ENCODE assay signal across 19 cellular contexts in genomic region chr13:66159526-66159925, GRCh38.
DNase-seq lines count a peak whose midpoint lies in the region; ATAC-seq lines count a peak whose summit lies in the region.
"Had no signal": no experiment of that assay in that cellular context is flagged by ENCODE, and none has a peak within 500 bp of the region (broad histone marks: within the 10 kb centered on the region; RNA-seq: fewer than 3 reads in every experiment).

No MANE protein-coding gene starts in this region.

- H3K9me3 Mint-ChIP-seq in activated CD8-positive, alpha-beta T cell treated with anti-CD3 and anti-CD28 coated beads, Interleukin-2, amount 10 ng/mL, durations not matched to agents 7 days and 5 days (ENCODE audit: insufficient read depth), result no peaks in the 10 kb centered on the region
- H3K9me3 Mint-ChIP-seq: activated B cell treated with CpG ODN at 0.5 μM for 24 hours; activated naive CD4-positive, alpha-beta T cell treated with anti-CD3 and anti-CD28 coated beads, Interleukin-2, amount 50 U/mL, for 72 hours; natural killer cell treated with Interleukin-12 subunit alpha and Interleukin-12 subunit beta and Interleukin-15 and Interleukin-18, amount 100 ng/mL, for 72 hours; stimulated activated naive CD8-positive, alpha-beta T cell treated with anti-CD3 and anti-CD28 coated beads, Interleukin-15, amount 100 ng/mL, for 72 hours had no signal

- no peaks in the 10 kb centered on the region for H3K4me1 ChIP-seq in neuronal stem cell (ENCODE audit: control insufficient read depth in 2 of 2, insufficient read depth in 1 of 2, low read depth in 1 of 2, low read length in 2 of 2)
- H3K4me1 ChIP-seq: left lung, sigmoid colon had no signal

- no peak overlapping the region for H2BK12ac ChIP-seq in neuronal stem cell (ENCODE audit: low read length)

- POLR2A ChIA-PET in activated CD8-positive, alpha-beta T cell treated with anti-CD3 and anti-CD28 coated beads, Interleukin-2, amount 10 ng/mL, durations not matched to agents 7 days and 5 days (lab: Charles Lee), result no interaction called here

- H3K27me3 Mint-ChIP-seq in activated CD8-positive, alpha-beta T cell treated with anti-CD3 and anti-CD28 coated beads, Interleukin-2, amount 10 ng/mL, durations not matched to agents 7 days and 5 days (ENCODE audit: low read depth), result no peaks in the 10 kb centered on the region
- H3K27me3 Mint-ChIP-seq: activated B cell treated with CpG ODN at 0.5 μM for 24 hours; B cell; natural killer cell treated with Interleukin-12 subunit alpha and Interleukin-12 subunit beta and Interleukin-15 and Interleukin-18, amount 100 ng/mL, for 72 hours; stimulated activated naive CD8-positive, alpha-beta T cell treated with anti-CD3 and anti-CD28 coated beads, Interleukin-15, amount 100 ng/mL, for 72 hours had no signal

- no peak overlapping the region for H2AK5ac ChIP-seq in neuronal stem cell (ENCODE audit: low read depth, low read length)

- no peak overlapping the region for H3K4me2 ChIP-seq in neuronal stem cell (ENCODE audit: insufficient read depth, low read length, poor library complexity, severe bottlenecking)

- no peaks in the 10 kb centered on the region for H3K79me1 ChIP-seq in neuronal stem cell (ENCODE audit: low read depth, low read length)

- WGBS in neuronal stem cell (ENCODE audit: extremely low coverage in 2 of 2, insufficient read length in 2 of 2, insufficient replicate concordance in 1 of 2), 2 donors, result no CpG with 5 or more reads among the region's 6 CpGs

- no peaks in the 10 kb centered on the region for H3K4me1 Mint-ChIP-seq in activated CD8-positive, alpha-beta T cell treated with anti-CD3 and anti-CD28 coated beads, Interleukin-2, amount 10 ng/mL, durations not matched to agents 7 days and 5 days (ENCODE audit: low read depth)
- H3K4me1 Mint-ChIP-seq: B cell; stimulated activated naive CD8-positive, alpha-beta T cell treated with anti-CD3 and anti-CD28 coated beads, Interleukin-15, amount 100 ng/mL, for 72 hours had no signal

- no peak overlapping the region for H3K4me3 Mint-ChIP-seq in activated CD8-positive, alpha-beta T cell treated with anti-CD3 and anti-CD28 coated beads, Interleukin-2, amount 10 ng/mL, durations not matched to agents 7 days and 5 days
- H3K4me3 Mint-ChIP-seq: activated B cell treated with CpG ODN at 0.5 μM for 24 hours; B cell; natural killer cell treated with Interleukin-12 subunit alpha and Interleukin-12 subunit beta and Interleukin-15 and Interleukin-18, amount 100 ng/mL, for 72 hours; stimulated activated naive CD8-positive, alpha-beta T cell treated with anti-CD3 and anti-CD28 coated beads, Interleukin-15, amount 100 ng/mL, for 72 hours had no signal

- H3K4me3 ChIP-seq in neuronal stem cell (ENCODE audit: low read length in 2 of 2), result no peak overlapping the region
- H3K4me3 ChIP-seq: left lung, sigmoid colon, SK-N-MC had no signal

- ATAC-seq in GM19324 (IDR thresholded peaks at IDR 0.05; ENCODE audit: low FRiP score, unreplicated experiment) (peak; percentile 52), HG02623 (IDR thresholded peaks at IDR 0.05; ENCODE audit: unreplicated experiment) (peak; percentile 41), HG03175 (IDR thresholded peaks at IDR 0.05; ENCODE audit: unreplicated experiment) (no peak), GM18867 (IDR thresholded peaks at IDR 0.05; ENCODE audit: unreplicated experiment) (no peak), HG03469 (IDR thresholded peaks at IDR 0.05; ENCODE audit: unreplicated experiment) (no peak)
- no peak for ATAC-seq in activated CD8-positive, alpha-beta T cell treated with anti-CD3 and anti-CD28 coated beads, Interleukin-2, amount 10 ng/mL, durations not matched to agents 7 days and 5 days
- ATAC-seq: activated naive CD4-positive, alpha-beta T cell treated with anti-CD3 and anti-CD28 coated beads, Interleukin-2, amount 50 U/mL, for 72 hours; left lung; natural killer cell treated with Interleukin-12 subunit alpha and Interleukin-12 subunit beta and Interleukin-15 and Interleukin-18, amount 100 ng/mL, for 72 hours; stimulated activated naive CD8-positive, alpha-beta T cell treated with anti-CD3 and anti-CD28 coated beads, Interleukin-15, amount 100 ng/mL, for 72 hours had no signal

- no peak overlapping the region for H2BK5ac ChIP-seq in neuronal stem cell (ENCODE audit: low read length)

- H3K9me3 ChIP-seq in neuronal stem cell (replicated peaks in 1 of 2; ENCODE audit: control insufficient read depth in 2 of 2, insufficient read depth in 1 of 2, low read depth in 1 of 2, low read length in 2 of 2), result no peaks in the 10 kb centered on the region
- H3K9me3 ChIP-seq: left lung, sigmoid colon had no signal

- H2AFZ ChIP-seq in neuronal stem cell (ENCODE audit: low read length), result peak overlapping the region; percentile 40

- H3K27ac ChIP-seq in neuronal stem cell (replicated peaks; ENCODE audit: low read length), result no peak overlapping the region
- H3K27ac ChIP-seq: left lung, sigmoid colon, SK-N-MC had no signal

- no peak overlapping the region for H4K8ac ChIP-seq in neuronal stem cell (ENCODE audit: low read depth, low read length)

- no peak overlapping the region for H3K27ac Mint-ChIP-seq in activated CD8-positive, alpha-beta T cell treated with anti-CD3 and anti-CD28 coated beads, Interleukin-2, amount 10 ng/mL, durations not matched to agents 7 days and 5 days
- H3K27ac Mint-ChIP-seq: activated B cell treated with CpG ODN at 0.5 μM for 24 hours; activated naive CD4-positive, alpha-beta T cell treated with anti-CD3 and anti-CD28 coated beads, Interleukin-2, amount 50 U/mL, for 72 hours; B cell; natural killer cell treated with Interleukin-12 subunit alpha and Interleukin-12 subunit beta and Interleukin-15 and Interleukin-18, amount 100 ng/mL, for 72 hours; stimulated activated naive CD8-positive, alpha-beta T cell treated with anti-CD3 and anti-CD28 coated beads, Interleukin-15, amount 100 ng/mL, for 72 hours had no signal

- no peak overlapping the region for H3K23ac ChIP-seq in neuronal stem cell (ENCODE audit: low read depth, low read length, poor library complexity)

- no peaks in the 10 kb centered on the region for H3K27me3 ChIP-seq in neuronal stem cell (ENCODE audit: control insufficient read depth in 3 of 3, insufficient read depth in 3 of 3, low read depth in 1 of 3, low read length in 3 of 3)
- H3K27me3 ChIP-seq: left lung, sigmoid colon had no signal

- H2BK120ac ChIP-seq in neuronal stem cell (ENCODE audit: low read depth, low read length), result no peak overlapping the region

- no peak overlapping the region for H2BK15ac ChIP-seq in neuronal stem cell (ENCODE audit: low read length)

- H3K36me3 Mint-ChIP-seq in activated CD8-positive, alpha-beta T cell treated with anti-CD3 and anti-CD28 coated beads, Interleukin-2, amount 10 ng/mL, durations not matched to agents 7 days and 5 days (ENCODE audit: low read depth), result no peaks in the 10 kb centered on the region
- H3K36me3 Mint-ChIP-seq: activated naive CD4-positive, alpha-beta T cell treated with anti-CD3 and anti-CD28 coated beads, Interleukin-2, amount 50 U/mL, for 72 hours had no signal

- no peak overlapping the region for H3K4ac ChIP-seq in neuronal stem cell (ENCODE audit: low read length)

- no peak overlapping the region for H3K14ac ChIP-seq in neuronal stem cell (ENCODE audit: low read length)

- DNase-seq in NAMALWA (ENCODE audit: low spot score) (peak; percentile 24), neuronal stem cell (ENCODE audit: low spot score) (no peak)
- DNase-seq in activated CD8-positive, alpha-beta T cell treated with anti-CD3 and anti-CD28 coated beads, Interleukin-2, amount 10 ng/mL, durations not matched to agents 7 days and 5 days, result no peak
- DNase-seq: activated B cell treated with CpG ODN at 0.5 μM for 24 hours; activated CD8-positive, alpha-beta memory T cell treated with anti-CD3 and anti-CD28 coated beads, Interleukin-2, amount 50 U/mL, for 4 hours; central memory CD4-positive, alpha-beta T cell; DMS79; left lung; sigmoid colon; stimulated activated naive CD8-positive, alpha-beta T cell treated with anti-CD3 and anti-CD28 coated beads, Interleukin-15, amount 100 ng/mL, for 72 hours had no signal

- H3K9ac ChIP-seq in neuronal stem cell (ENCODE audit: low read depth, low read length, poor library complexity), result no peak overlapping the region

- peak overlapping the region; percentile 71 for H3K18ac ChIP-seq in neuronal stem cell (ENCODE audit: low read length)

- H4K91ac ChIP-seq in neuronal stem cell (ENCODE audit: low read depth, low read length, poor library complexity), result no peak overlapping the region

- CTCF ChIA-PET in activated CD8-positive, alpha-beta T cell treated with anti-CD3 and anti-CD28 coated beads, Interleukin-2, amount 10 ng/mL, durations not matched to agents 7 days and 5 days (lab: Charles Lee), result no interaction called here

- no peaks in the 10 kb centered on the region for H3K36me3 ChIP-seq in neuronal stem cell (replicated peaks in 1 of 2; ENCODE audit: control insufficient read depth in 2 of 2, insufficient read depth in 2 of 2, low read length in 2 of 2)
- H3K36me3 ChIP-seq: left lung, sigmoid colon had no signal

Comparison
In these comparisons a context has a peak if more than half of its experiments do, and no peak if none do; other contexts are left out.
1. ATAC-seq: peak in GM19324 (single experiment) and HG02623 (single experiment); none in activated CD8-positive, alpha-beta T cell treated with anti-CD3 and anti-CD28 coated beads, Interleukin-2, amount 10 ng/mL, durations not matched to agents 7 days and 5 days (single experiment), HG03175 (single experiment), GM18867 (single experiment) and HG03469 (single experiment).